In the genomic region with DNA sequence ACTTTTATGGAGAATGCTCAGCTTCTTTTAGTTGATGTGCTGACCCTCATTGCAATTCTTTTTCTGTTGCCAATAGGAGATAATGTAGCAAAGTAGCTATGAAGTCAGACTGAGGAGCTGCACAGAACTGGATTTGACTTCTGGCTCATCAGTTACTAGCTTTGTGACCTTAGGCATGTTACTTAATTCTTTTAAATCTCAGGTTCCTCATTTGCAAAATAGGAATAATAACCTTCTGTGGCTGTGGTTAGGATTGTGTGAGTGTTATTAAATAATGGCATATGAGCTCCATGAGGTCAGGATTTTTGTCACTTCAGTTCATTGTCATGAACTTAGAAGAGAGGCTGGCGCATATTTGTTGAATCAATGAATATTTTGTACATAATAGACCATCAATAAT, we compare ENCODE assay signal across 22 cellular contexts.
"Had no signal": no experiment of that assay in that cellular context is flagged by ENCODE, and none has a peak within 500 bp of the region (broad histone marks: within the 10 kb centered on the region; RNA-seq: fewer than 3 reads in every experiment).

No MANE protein-coding gene starts in this region.

- H3K36me3 ChIP-seq: esophagus squamous epithelium, gastrocnemius medialis, heart left ventricle, neutrophil, ovary, right atrium auricular region, tibial artery had no signal

- ATAC-seq: gastrocnemius medialis, heart left ventricle, left ventricle myocardium superior, psoas muscle had no signal

- H3K27ac ChIP-seq: esophagus squamous epithelium, heart left ventricle, neutrophil, ovary, psoas muscle, right atrium auricular region, tibial artery had no signal

- DNase-seq: activated CD4-positive, alpha-beta T cell treated with anti-CD3 and anti-CD28 coated beads for 4 hours; activated CD4-positive, alpha-beta T cell treated with anti-CD3 and anti-CD28 coated beads, Interleukin-2, amount 50 U/mL, for 48 hours; activated CD4-positive, CD25-positive, alpha-beta regulatory T cell; activated CD8-positive, alpha-beta memory T cell treated with anti-CD3 and anti-CD28 coated beads, Interleukin-2, amount 50 U/mL, for 48 hours; activated naive CD4-positive, alpha-beta T cell treated with anti-CD3 and anti-CD28 coated beads for 36 hours; activated naive CD8-positive, alpha-beta T cell treated with anti-CD3 and anti-CD28 coated beads, Interleukin-2, amount 10 ng/mL, durations not matched to agents 7 days and 5 days; activated T-cell treated with anti-CD3 and anti-CD28 coated beads, Interleukin-2, amount 50 U/mL, for 48 hours; amniotic stem cell; cerebellar nuclear complex; cortex of kidney; endodermal cell; esophagus squamous epithelium; gastrocnemius medialis; heart left ventricle; left ventricle myocardium superior; ovary; psoas muscle; stimulated activated CD4-positive, alpha-beta T cell treated with anti-CD3 and anti-CD28 coated beads, Interleukin-4, amount 100 ng/mL, for 4 hours; T-helper 9 cell; tibial artery had no signal

- H3K27me3 ChIP-seq: esophagus squamous epithelium, gastrocnemius medialis, heart left ventricle, neutrophil, ovary, right atrium auricular region, tibial artery had no signal

- H3K4me3 ChIP-seq: esophagus squamous epithelium, gastrocnemius medialis, heart left ventricle, ovary, psoas muscle, right atrium auricular region, tibial artery had no signal

- H3K9me3 ChIP-seq: esophagus squamous epithelium, gastrocnemius medialis, heart left ventricle, neutrophil, ovary, psoas muscle, right atrium auricular region, tibial artery had no signal
